In genomic region chr6:141734441-141734840, GRCh38 we compare ENCODE assay signal across 32 cellular contexts.
"Had no signal": no experiment of that assay in that cellular context is flagged by ENCODE, and none has a peak within 500 bp of the region (broad histone marks: within the 10 kb centered on the region; RNA-seq: fewer than 3 reads in every experiment).

No MANE protein-coding gene starts in this region.

- DNase-seq: activated B cell treated with CpG ODN at 0.5 μM for 24 hours; activated CD4-positive, alpha-beta T cell treated with anti-CD3 and anti-CD28 coated beads for 48 hours; activated CD4-positive, alpha-beta T cell treated with anti-CD3 and anti-CD28 coated beads, Interleukin-2, amount 50 U/mL, for 1 hour; activated CD4-positive, alpha-beta T cell treated with anti-CD3 and anti-CD28 coated beads, Interleukin-2, amount 50 U/mL, for 48 hours; activated CD8-positive, alpha-beta memory T cell treated with anti-CD3 and anti-CD28 coated beads for 24 hours; activated CD8-positive, alpha-beta T cell treated with anti-CD3 and anti-CD28 coated beads for 36 hours; activated effector memory CD4-positive, alpha-beta T cell treated with Interleukin-2 at 50 U/mL for 16 hours; activated gamma-delta T cell treated with Interleukin-2 at 50 U/mL for 16 hours; activated naive CD4-positive, alpha-beta T cell treated with anti-CD3 and anti-CD28 coated beads for 36 hours; activated naive CD8-positive, alpha-beta T cell treated with anti-CD3 and anti-CD28 coated beads for 36 hours; activated naive CD8-positive, alpha-beta T cell treated with anti-CD3 and anti-CD28 coated beads, Interleukin-2, amount 50 U/mL, for 24 hours; activated T-cell treated with anti-CD3 and anti-CD28 coated beads, Interleukin-2, amount 50 U/mL, for 4 hours; adrenal gland; amygdala; aorta; body of pancreas; caudate nucleus; cortex of kidney; dermis blood vessel endothelial cell; effector CD4-positive, alpha-beta T cell; effector memory CD8-positive, alpha-beta T cell; erythroblast; foreskin keratinocyte; gastrocnemius medialis; glutamatergic neuron; heart left ventricle; hypothalamus; T1000; WERI-Rb-1 had no signal

- H3K4me3 ChIP-seq: adrenal gland, body of pancreas, esophagus muscularis mucosa, gastrocnemius medialis, heart left ventricle had no signal

- H3K27me3 ChIP-seq: adrenal gland, body of pancreas, esophagus muscularis mucosa, foreskin keratinocyte, gastrocnemius medialis, heart left ventricle had no signal

- H3K9me3 ChIP-seq: adrenal gland, body of pancreas, gastrocnemius medialis had no signal

- H3K36me3 ChIP-seq: adrenal gland, esophagus muscularis mucosa, gastrocnemius medialis, heart left ventricle, WERI-Rb-1 had no signal

- H3K4me1 ChIP-seq: adrenal gland, body of pancreas, esophagus muscularis mucosa, foreskin keratinocyte, gastrocnemius medialis, heart left ventricle had no signal

- ATAC-seq: activated CD4-positive, CD25-positive, alpha-beta regulatory T cell treated with anti-CD3 and anti-CD28 coated beads, Interleukin-2, amount 50 U/mL, for 24 hours; activated CD8-positive, alpha-beta T cell treated with anti-CD3 and anti-CD28 coated beads for 36 hours; activated naive CD8-positive, alpha-beta T cell treated with anti-CD3 and anti-CD28 coated beads, Interleukin-2, amount 50 U/mL, for 24 hours; activated T-cell treated with anti-CD3 and anti-CD28 coated beads, Interleukin-2, amount 50 U/mL, for 4 hours; activated T-helper 17 cell treated with anti-CD3 and anti-CD28 coated beads, Interleukin-2, amount 50 U/mL, for 72 hours; body of pancreas; effector memory CD8-positive, alpha-beta T cell; foreskin keratinocyte; gastrocnemius medialis; heart left ventricle had no signal

- H3K27ac ChIP-seq: adrenal gland, body of pancreas, esophagus muscularis mucosa, foreskin keratinocyte, gastrocnemius medialis, heart left ventricle, WERI-Rb-1 had no signal
